Comparison of ENCODE assay signal across 8 cellular contexts in the genomic region with DNA sequence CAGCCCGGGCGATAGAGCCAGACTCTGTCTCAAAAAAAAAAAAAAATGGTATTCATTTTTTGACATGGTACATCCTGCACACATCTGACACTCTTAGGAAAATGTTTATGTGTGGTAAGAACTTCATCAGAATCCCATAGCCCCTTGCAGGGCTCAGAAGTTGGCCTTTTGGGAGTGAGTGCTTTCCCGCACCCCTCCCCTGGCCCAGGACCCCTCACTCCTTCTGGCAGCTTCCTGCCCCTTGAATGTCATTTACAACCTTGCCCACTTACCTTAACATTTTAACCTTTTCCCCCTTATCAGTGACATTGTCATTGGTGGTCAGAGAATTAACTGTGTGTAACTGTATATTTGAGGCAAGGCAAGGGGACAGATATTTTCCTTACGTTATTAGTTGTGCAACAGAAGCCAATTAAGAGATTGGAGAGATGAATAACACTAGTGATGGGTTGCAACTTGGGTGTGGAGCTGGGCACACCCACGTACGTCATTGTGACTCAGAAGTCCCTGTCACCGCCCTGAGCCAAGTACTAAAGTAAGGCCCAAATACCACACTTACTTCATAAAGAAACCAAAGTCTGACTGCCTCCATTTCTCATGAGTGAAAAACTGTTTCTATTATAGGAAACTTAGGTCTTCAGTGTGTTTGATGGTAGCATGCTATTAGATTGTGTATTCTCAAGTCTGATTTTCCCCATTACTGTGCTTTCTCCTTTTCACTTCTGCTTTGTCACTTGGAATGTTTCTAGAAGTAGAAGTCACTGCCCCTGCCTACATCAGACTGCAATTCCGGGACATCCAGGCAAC. TPM values are rescaled to one million over a fixed set of nuclear protein-coding genes. Genes with fewer than 3 reads are reported as not detected.
A peak's percentile ranks its signal among the peaks of the same experiment; 100 is the strongest.
DNase-seq lines count a peak whose midpoint lies in the region; ATAC-seq and TF ChIP-seq lines count a peak whose summit lies in the region.

No MANE protein-coding gene starts in this region.

- H3F3A ChIP-seq in SK-N-SH (replicated peaks; ENCODE audit: insufficient read depth) = peaks cover 39% of the 10 kb centered on the region

- no peak for TF ChIP-seq CTCF in SK-N-SH (IDR thresholded peaks at IDR 0.05)

- no peaks in the 10 kb centered on the region for H3K9me2 ChIP-seq in SK-N-SH

- DNase-seq in SK-N-SH (no peak), kidney tubule cell (ENCODE audit: low spot score) (peak; percentile 69), COLO829 (ENCODE audit: low spot score) (no peak), NCI-H2029 (lab: John Stamatoyannopoulos, UW) (no peak)
- DNase-seq in activated naive CD8-positive, alpha-beta T cell treated with anti-CD3 and anti-CD28 coated beads, Interleukin-2, amount 50 U/mL, for 24 hours = peak; percentile 75
- DNase-seq in stimulated activated CD8-positive, alpha-beta memory T cell treated with anti-CD3 and anti-CD28 coated beads, Interleukin-12 subunit alpha, Interleukin-12 subunit beta, amount 100 ng/mL, for 24 hours (ENCODE audit: extremely low read depth) = peak; percentile 63

- no peaks in the 10 kb centered on the region for H3K27me3 Mint-ChIP-seq in activated naive CD8-positive, alpha-beta T cell treated with anti-CD3 and anti-CD28 coated beads, Interleukin-2, amount 50 U/mL, for 24 hours

- H3K27ac ChIP-seq in SK-N-SH (ENCODE audit: low read depth in 2 of 2, low read length in 1 of 2) = peak overlapping the region; percentile 87 to 89

- no peak overlapping the region for H3K4me3 ChIP-seq in SK-N-SH (ENCODE audit: low read depth in 2 of 2, low read length in 1 of 2)

- 0 out of 2 replicates have a peak, but pooled peaks cover 5% of the 10 kb centered on the region for H4K20me1 ChIP-seq in SK-N-SH (ENCODE audit: insufficient read depth)

- no peak overlapping the region for H2AFZ ChIP-seq in SK-N-SH (ENCODE audit: low read depth)

- H3K27ac Mint-ChIP-seq in activated naive CD8-positive, alpha-beta T cell treated with anti-CD3 and anti-CD28 coated beads, Interleukin-2, amount 50 U/mL, for 24 hours = peak overlapping the region; percentile 99

- peak overlapping the region; percentile 57 for H3K4me2 ChIP-seq in SK-N-SH

- TF ChIP-seq EP300 in SK-N-SH (IDR thresholded peaks at IDR 0.05; ENCODE audit: borderline replicate concordance in 1 of 2, low read depth in 1 of 2, low read length in 1 of 2) = no peak

- H3K9me3 ChIP-seq in SK-N-SH = no peaks in the 10 kb centered on the region

- peaks cover 12% of the 10 kb centered on the region for H3K36me3 Mint-ChIP-seq in activated naive CD8-positive, alpha-beta T cell treated with anti-CD3 and anti-CD28 coated beads, Interleukin-2, amount 50 U/mL, for 24 hours (ENCODE audit: low read depth)

- peak overlapping the region; percentile 59; the same call in 1 of the 2 replicates for H3K9ac ChIP-seq in SK-N-SH

- ATAC-seq in GM19043 (IDR thresholded peaks at IDR 0.05; ENCODE audit: low read depth, unreplicated experiment) (peak; percentile 42), HG03103 (IDR thresholded peaks at IDR 0.05; ENCODE audit: low read depth, unreplicated experiment) (peak; percentile 41)
- peak; percentile 74 for ATAC-seq in activated naive CD8-positive, alpha-beta T cell treated with anti-CD3 and anti-CD28 coated beads, Interleukin-2, amount 50 U/mL, for 24 hours

- WGBS in SK-N-SH (ENCODE audit: low lambda C conversion rate) = 65% methylated on average over 8 of the region's 8 CpGs

- H3K4me3 Mint-ChIP-seq in activated naive CD8-positive, alpha-beta T cell treated with anti-CD3 and anti-CD28 coated beads, Interleukin-2, amount 50 U/mL, for 24 hours = peak overlapping the region; percentile 82

- CTCF ChIA-PET in SK-N-SH (lab: Yijun Ruan, JAX) = interaction anchor here (0.9 to 1.1 kb wide), 3 partner anchors 10 to 17 kb away, joined by 3 to 4 read pairs (median 3); no protein-coding TSS in a partner anchor

- peaks cover 25 to 46% of the 10 kb centered on the region in 2 experiments for H3K4me1 ChIP-seq in SK-N-SH (ENCODE audit: control insufficient read depth in 1 of 2, insufficient read depth in 2 of 2, low read depth in 1 of 2, low read length in 1 of 2)

- POLR2A ChIA-PET in SK-N-SH (lab: Yijun Ruan, JAX) = interaction anchor here (0.6 to 1.9 kb wide), 2 partner anchors 21 to 32 kb away, joined by 3 to 7 read pairs; a partner anchor contains a TSS

- peaks cover 23% of the 10 kb centered on the region; the same call in 1 of the 2 replicates for H3K79me2 ChIP-seq in SK-N-SH (ENCODE audit: insufficient read depth)

- peaks cover 83% of the 10 kb centered on the region for H3K4me1 Mint-ChIP-seq in activated naive CD8-positive, alpha-beta T cell treated with anti-CD3 and anti-CD28 coated beads, Interleukin-2, amount 50 U/mL, for 24 hours

- H3K27me3 ChIP-seq in SK-N-SH (ENCODE audit: insufficient read depth) = no peaks in the 10 kb centered on the region

- no peaks in the 10 kb centered on the region for H3K36me3 ChIP-seq in SK-N-SH (replicated peaks in 1 of 2; ENCODE audit: control insufficient read depth in 1 of 2, insufficient read depth in 2 of 2, low read length in 1 of 2)

- no peaks in the 10 kb centered on the region for H3K9me3 Mint-ChIP-seq in activated naive CD8-positive, alpha-beta T cell treated with anti-CD3 and anti-CD28 coated beads, Interleukin-2, amount 50 U/mL, for 24 hours

- no peak for TF ChIP-seq RAD21 in SK-N-SH (IDR thresholded peaks at IDR 0.05; ENCODE audit: low read length)

TF ChIP-seq in SK-N-SH, 30 proteins besides CTCF, POLR2A, EP300 and RAD21:
- TF ChIP-seq POLR2AphosphoS5 (IDR thresholded peaks at IDR 0.05; ENCODE audit: low read depth, low read length) = 0 out of 2 replicates have a peak, but pooled peaks have one; percentile 3
- TF ChIP-seq, protein P1, sequence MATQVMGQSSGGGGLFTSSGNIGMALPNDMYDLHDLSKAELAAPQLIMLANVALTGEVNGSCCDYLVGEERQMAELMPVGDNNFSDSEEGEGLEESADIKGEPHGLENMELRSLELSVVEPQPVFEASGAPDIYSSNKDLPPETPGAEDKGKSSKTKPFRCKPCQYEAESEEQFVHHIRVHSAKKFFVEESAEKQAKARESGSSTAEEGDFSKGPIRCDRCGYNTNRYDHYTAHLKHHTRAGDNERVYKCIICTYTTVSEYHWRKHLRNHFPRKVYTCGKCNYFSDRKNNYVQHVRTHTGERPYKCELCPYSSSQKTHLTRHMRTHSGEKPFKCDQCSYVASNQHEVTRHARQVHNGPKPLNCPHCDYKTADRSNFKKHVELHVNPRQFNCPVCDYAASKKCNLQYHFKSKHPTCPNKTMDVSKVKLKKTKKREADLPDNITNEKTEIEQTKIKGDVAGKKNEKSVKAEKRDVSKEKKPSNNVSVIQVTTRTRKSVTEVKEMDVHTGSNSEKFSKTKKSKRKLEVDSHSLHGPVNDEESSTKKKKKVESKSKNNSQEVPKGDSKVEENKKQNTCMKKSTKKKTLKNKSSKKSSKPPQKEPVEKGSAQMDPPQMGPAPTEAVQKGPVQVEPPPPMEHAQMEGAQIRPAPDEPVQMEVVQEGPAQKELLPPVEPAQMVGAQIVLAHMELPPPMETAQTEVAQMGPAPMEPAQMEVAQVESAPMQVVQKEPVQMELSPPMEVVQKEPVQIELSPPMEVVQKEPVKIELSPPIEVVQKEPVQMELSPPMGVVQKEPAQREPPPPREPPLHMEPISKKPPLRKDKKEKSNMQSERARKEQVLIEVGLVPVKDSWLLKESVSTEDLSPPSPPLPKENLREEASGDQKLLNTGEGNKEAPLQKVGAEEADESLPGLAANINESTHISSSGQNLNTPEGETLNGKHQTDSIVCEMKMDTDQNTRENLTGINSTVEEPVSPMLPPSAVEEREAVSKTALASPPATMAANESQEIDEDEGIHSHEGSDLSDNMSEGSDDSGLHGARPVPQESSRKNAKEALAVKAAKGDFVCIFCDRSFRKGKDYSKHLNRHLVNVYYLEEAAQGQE (IDR thresholded peaks at IDR 0.05; ENCODE audit: low read depth, low read length) = no peak
- 0 out of 2 replicates have a peak, but pooled peaks have one; percentile 10 for TF ChIP-seq NFIC (IDR thresholded peaks at IDR 0.05; ENCODE audit: borderline replicate concordance)
- peak; percentile 40; the same call in 1 of the 2 replicates for TF ChIP-seq FOSL2 (IDR thresholded peaks at IDR 0.05; ENCODE audit: borderline replicate concordance, low read depth)

RNA-seq across cellular contexts. Expression of a gene that starts 31.6 kb away (rescaled TPM):
- 58.2 and 69.4 TPM in 2 replicates for polyA plus RNA-seq in SK-N-SH (2012; rRNA removed)
- polyA plus RNA-seq in SK-N-SH (2012; cell fraction: cytosol; rRNA removed) = 35.2 and 49.5 TPM in 2 replicates
- 71.1 and 78.7 TPM in 2 replicates for polyA plus RNA-seq in SK-N-SH (2012; cell fraction: nucleus; rRNA removed)

RNA-seq across cellular contexts. Expression of a gene that starts 56.0 kb away (rescaled TPM):
- 145 and 192 TPM in 2 replicates for polyA plus RNA-seq in SK-N-SH (2012; rRNA removed)
- polyA plus RNA-seq in SK-N-SH (2012; cell fraction: cytosol; rRNA removed) = 101 and 126 TPM in 2 replicates
- polyA plus RNA-seq in SK-N-SH (2012; cell fraction: nucleus; rRNA removed) = 144 and 182 TPM in 2 replicates

Comparison
In these comparisons a context has a peak if more than half of its experiments do, and no peak if none do; other contexts are left out.
1. DNase-seq: peak in activated naive CD8-positive, alpha-beta T cell treated with anti-CD3 and anti-CD28 coated beads, Interleukin-2, amount 50 U/mL, for 24 hours (single experiment), kidney tubule cell (single experiment) and stimulated activated CD8-positive, alpha-beta memory T cell treated with anti-CD3 and anti-CD28 coated beads, Interleukin-12 subunit alpha, Interleukin-12 subunit beta, amount 100 ng/mL, for 24 hours (single experiment); none in SK-N-SH (single experiment), COLO829 (single experiment) and NCI-H2029 (single experiment).
2. Peak in every context shown above with its lines, with median percentiles within 50 percentile points of each other: ATAC-seq.